In genomic region chr9:35905912-35906679, GRCh38 we compare ENCODE assay signal across 8 cellular contexts. TPM values are rescaled to one million over a fixed set of nuclear protein-coding genes. Genes with fewer than 3 reads are reported as not detected.
DNase-seq lines count a peak whose midpoint lies in the region; ATAC-seq, FAIRE-seq and TF ChIP-seq lines count a peak whose summit lies in the region.

TSS of gene HRCT1 (plus strand) at chr9:35906202. CDS start at chr9:35906288, 86 bp downstream.

- no peak within 1 kb of the TSS for H3K9ac ChIP-seq in H1 (replicated peaks in 1 of 4; ENCODE audit: extremely low read depth in 1 of 4, low read depth in 3 of 4, low read length in 3 of 4)

- TF ChIP-seq RAD21 in H1 (IDR thresholded peaks at IDR 0.05 in 1 of 2, conservative IDR thresholded peaks at IDR 0.05 in 1 of 2; ENCODE audit: low read depth in 2 of 2, low read length in 2 of 2): no peak

- TF ChIP-seq EP300 in H1 (IDR thresholded peaks at IDR 0.05; ENCODE audit: borderline replicate concordance in 1 of 2, low read depth in 2 of 2, low read length in 2 of 2): no peak

- no peaks in the 10 kb centered on the region for H3K9me3 ChIP-seq in Caco-2
- H3K9me3 ChIP-seq in H1 (ENCODE audit: insufficient read depth in 2 of 2, low read depth in 1 of 2, low read length in 1 of 2): no peaks in the 10 kb centered on the region

- peak within 1 kb of the TSS; percentile 87; the same call in 1 of the 2 replicates for H2BK20ac ChIP-seq in H1 (ENCODE audit: low read length)

- H3K4me3 ChIP-seq in Caco-2 (ENCODE audit: low read depth, low read length) (no peak within 1 kb of the TSS), H1 (ENCODE audit: extremely low read depth in 1 of 4, insufficient read depth in 2 of 4, low read depth in 3 of 4, low read length in 4 of 4) (no peak within 1 kb of the TSS)

- BruUV-seq in Caco-2 (replicated peaks; lab: Mats Ljungman, UMichigan): no TSS peak

- H3K4me3 Mint-ChIP-seq in Caco-2 (ENCODE audit: unreplicated experiment): no peak within 1 kb of the TSS

- no peak within 1 kb of the TSS for H3K27ac ChIP-seq in H1 (ENCODE audit: low read depth, low read length)

- H3K14ac ChIP-seq in H1 (ENCODE audit: insufficient read length): no peak within 1 kb of the TSS

- H3K56ac ChIP-seq in H1 (replicated peaks; ENCODE audit: insufficient read length, low read depth, low read length): no peak within 1 kb of the TSS

- no peaks in the 10 kb centered on the region for H4K20me1 ChIP-seq in H1 (replicated peaks in 1 of 2; ENCODE audit: control insufficient read depth in 1 of 2, insufficient read depth in 2 of 2, low read length in 2 of 2)

- no peak for FAIRE-seq in H1 (lab: Jason Lieb, UNC)

- intact Hi-C loops in Caco-2 (cut with micrococcal nuclease; ENCODE audit: unreplicated experiment): loop anchor here (2.0 kb wide), 1 partner anchor 39 kb away; no protein-coding TSS in a partner anchor

- peak; percentile 24 to 76 for DNase-seq in Caco-2
- DNase-seq in NCI-H510A (lab: John Stamatoyannopoulos, UW): peak; percentile 82
- no peak for DNase-seq in H1 (ENCODE audit: low read depth in 1 of 2, low spot score in 2 of 2)
- DNase-seq in midbrain (lab: John Stamatoyannopoulos, UW): peak; percentile 15
- DNase-seq in activated effector memory CD4-positive, alpha-beta T cell treated with anti-CD3 and anti-CD28 coated beads, Interleukin-2, amount 50 U/mL, for 16 hours: no peak
- no peak for DNase-seq in T-helper 1 cell

- H3K23ac ChIP-seq in H1 (ENCODE audit: insufficient read length): no peak within 1 kb of the TSS

- H3K36me3 ChIP-seq in Caco-2 (ENCODE audit: control insufficient read depth, insufficient read depth, low read length): no peaks in the 10 kb centered on the region
- H3K36me3 ChIP-seq in H1 (ENCODE audit: control insufficient read depth in 2 of 4, insufficient read depth in 4 of 4, low read length in 3 of 4): no peaks in the 10 kb centered on the region

- H2BK12ac ChIP-seq in H1 (ENCODE audit: low read depth, low read length): peak within 1 kb of the TSS; percentile 78; the same call in 1 of the 2 replicates

- peak within 1 kb of the TSS; percentile 59 for H3K27ac Mint-ChIP-seq in Caco-2 (ENCODE audit: unreplicated experiment)

- H3K18ac ChIP-seq in H1 (ENCODE audit: extremely low read depth, low read length): peak within 1 kb of the TSS; percentile 49

- 0 out of 2 replicates have a peak, but pooled peaks cover 2% of the 10 kb centered on the region for H3K79me1 ChIP-seq in H1 (ENCODE audit: low read depth, low read length)

- peaks cover 11% of the 10 kb centered on the region for H3K4me1 Mint-ChIP-seq in Caco-2 (ENCODE audit: low read depth, unreplicated experiment)

- CTCF ChIA-PET in Caco-2 (lab: Charles Lee) (interaction anchor here (1.0 to 1.7 kb wide), 3 partner anchors 40 to 80 kb away, joined by 3 to 6 read pairs (median 4); no protein-coding TSS in a partner anchor), H1 (lab: Charles Lee; ENCODE audit: partially characterized antibody) (interaction anchor here (0.8 to 5.6 kb wide), 12 partner anchors 12 to 248 kb away, joined by 3 to 26 read pairs (median 5); partner anchors contain the start of genes CCDC107 and RMRP)

- H2AFZ ChIP-seq in H1 (ENCODE audit: low read length): peak within 1 kb of the TSS; percentile 71; the same call in 1 of the 2 replicates

- H3K36me3 Mint-ChIP-seq in Caco-2 (ENCODE audit: insufficient read depth, unreplicated experiment): no peaks in the 10 kb centered on the region

- ATAC-seq in HG03521 (IDR thresholded peaks at IDR 0.05; ENCODE audit: unreplicated experiment) (no peak), GM21723 (IDR thresholded peaks at IDR 0.05; ENCODE audit: unreplicated experiment) (no peak)

- H3K27me3 ChIP-seq in Caco-2 (replicated peaks; ENCODE audit: control insufficient read depth, insufficient read depth, low read length) (no peaks in the 10 kb centered on the region), H1 (replicated peaks in 1 of 4; ENCODE audit: control insufficient read depth in 3 of 4, extremely low read depth in 1 of 4, insufficient read depth in 3 of 4, low read length in 3 of 4) (peaks cover 0 to 2% (median 0%) of the 10 kb centered on the region in 4 experiments; a peak in 2 of 7 replicates)

- peak within 1 kb of the TSS; percentile 77 for H4K8ac ChIP-seq in H1 (ENCODE audit: extremely low read depth, insufficient read depth, low read length)

- no peaks in the 10 kb centered on the region for H3K9me3 Mint-ChIP-seq in Caco-2 (ENCODE audit: unreplicated experiment)

- H3K4ac ChIP-seq in H1 (replicated peaks; ENCODE audit: insufficient read length, low read depth, low read length): peak within 1 kb of the TSS; percentile 12

- no peaks in the 10 kb centered on the region; the same call in 1 of the 2 replicates for H3K23me2 ChIP-seq in H1 (ENCODE audit: low read depth, low read length)

- no peak for TF ChIP-seq POLR2A in H1 (IDR thresholded peaks at IDR 0.05; ENCODE audit: control extremely low read depth in 1 of 2, low read depth in 2 of 2, low read length in 2 of 2)

- POLR2A ChIA-PET in Caco-2 (lab: Charles Lee): no interaction called here
- POLR2A ChIA-PET in H1 (lab: Charles Lee; ENCODE audit: partially characterized antibody): interaction anchor here (1.2 kb wide), 2 partner anchors 39 to 60 kb away, joined by 3 to 4 read pairs; no protein-coding TSS in a partner anchor

- no peaks in the 10 kb centered on the region for H3K79me2 ChIP-seq in H1 (ENCODE audit: control insufficient read depth in 1 of 2, insufficient read depth in 2 of 2, low read length in 2 of 2)

- WGBS in H1 (ENCODE audit: extremely low coverage in 1 of 2, insufficient coverage in 1 of 2, insufficient read length in 1 of 2, insufficient replicate concordance in 2 of 2, low coverage in 1 of 2, low lambda C conversion rate in 2 of 2, missing lambda C conversion rate in 1 of 2), 2 experiments: 81% methylated on average over 18 of the region's 30 CpGs; no CpG with 5 or more reads in 1 of the 2 experiments

- H2BK5ac ChIP-seq in H1 (ENCODE audit: low read depth, low read length): peak within 1 kb of the TSS; percentile 79; the same call in 1 of the 2 replicates

- H2AK5ac ChIP-seq in H1 (ENCODE audit: low read depth, low read length): no peak within 1 kb of the TSS

- H4K91ac ChIP-seq in H1 (replicated peaks; ENCODE audit: insufficient read length, low read length): peak within 1 kb of the TSS; percentile 6

- 0 out of 2 replicates have a peak within 1 kb of the TSS, but pooled peaks have one; percentile 88 for H2BK15ac ChIP-seq in H1 (ENCODE audit: low read length)

- peak within 1 kb of the TSS; percentile 5 for H2BK120ac ChIP-seq in H1 (replicated peaks; ENCODE audit: low read depth, low read length)

- TF ChIP-seq CTCF in Caco-2 (IDR thresholded peaks at IDR 0.05; ENCODE audit: insufficient read depth in 1 of 2, low read depth in 1 of 2, low read length in 1 of 2, severe bottlenecking in 1 of 2, unreplicated experiment in 1 of 2) (no peak), H1 (IDR thresholded peaks at IDR 0.05; ENCODE audit: control extremely low read depth in 1 of 3, insufficient read depth in 1 of 3, low read depth in 1 of 3, low read length in 3 of 3) (no peak)

- H3K4me2 ChIP-seq in H1 (ENCODE audit: insufficient read depth in 1 of 2, low read depth in 2 of 2, low read length in 2 of 2): no peak within 1 kb of the TSS; a peak in 1 of 4 replicates

- no peak within 1 kb of the TSS for H4K5ac ChIP-seq in H1 (ENCODE audit: insufficient read length, low read depth, low read length)

- H3K4me1 ChIP-seq in Caco-2: peaks cover 34% of the 10 kb centered on the region
- peaks cover 9 to 33% (median 21%) of the 10 kb centered on the region in 4 experiments for H3K4me1 ChIP-seq in H1 (replicated peaks in 1 of 4; ENCODE audit: control insufficient read depth in 3 of 4, insufficient read depth in 4 of 4, low read length in 3 of 4)

- no peaks in the 10 kb centered on the region for H3K27me3 Mint-ChIP-seq in Caco-2 (ENCODE audit: insufficient read depth, unreplicated experiment)

TF ChIP-seq in H1, 55 proteins besides CTCF, POLR2A, EP300 and RAD21:
- TF ChIP-seq SIN3A (conservative IDR thresholded peaks at IDR 0.05 in 1 of 2, IDR thresholded peaks at IDR 0.05 in 1 of 2; ENCODE audit: low read depth in 1 of 2, low read length in 2 of 2) (no peak), POLR2AphosphoS5 (IDR thresholded peaks at IDR 0.05; ENCODE audit: low read depth, low read length) (no peak), HDAC6 (IDR thresholded peaks at IDR 0.05; ENCODE audit: low read depth, low read length) (no peak), NRF1 (IDR thresholded peaks at IDR 0.05; ENCODE audit: low read depth, low read length) (no peak)

RNA-seq across cellular contexts. Expression of gene HRCT1, which starts in this region (rescaled TPM):
- total RNA-seq in Caco-2 (2022): not detected in 2 replicates
- total RNA-seq in H1 (2021; fragmentation: NEBNext Ultra II Directional; extraction: Animal tissue kit (Norgen Biotek cat#: 25700)): not detected in 2 replicates
- not detected in 2 replicates for polyA plus RNA-seq in H1 (2011; rRNA removed)
- polyA plus RNA-seq in H1 (2011; cell fraction: cytosol; rRNA removed): not detected
- 0.50 TPM for polyA plus RNA-seq in H1 (2011; cell fraction: nucleus; rRNA removed)
- 0.24 TPM in 1 of 4 replicates, not detected in the others for polyA plus RNA-seq in H1 (2012, experiment 1 of 2)
- not detected for polyA plus RNA-seq in H1 (2012, experiment 2 of 2)
- not detected for polyA plus RNA-seq in H1 (2013, experiment 1 of 2)
- not detected for polyA plus RNA-seq in H1 (2013, experiment 2 of 2)
- not detected in 2 replicates for polyA minus RNA-seq in H1 (2011; rRNA and poly(A)+ RNA removed)
- polyA minus RNA-seq in H1 (2011; cell fraction: cytosol; rRNA and poly(A)+ RNA removed): not detected
- not detected for polyA minus RNA-seq in H1 (2011; cell fraction: nucleus; rRNA and poly(A)+ RNA removed)

Comparison
In these comparisons a context has a peak if more than half of its experiments do, and no peak if none do; other contexts are left out.
1. Peak in DNase-seq in Caco-2; RNA of the gene not detected or under 1 TPM.
2. DNase-seq: peak in NCI-H510A (single experiment) and midbrain (single experiment); none in H1 (0 of 2), activated effector memory CD4-positive, alpha-beta T cell treated with anti-CD3 and anti-CD28 coated beads, Interleukin-2, amount 50 U/mL, for 16 hours (single experiment) and T-helper 1 cell (0 of 5).